25 cellular contexts compared by ENCODE assay signal in the genomic region with DNA sequence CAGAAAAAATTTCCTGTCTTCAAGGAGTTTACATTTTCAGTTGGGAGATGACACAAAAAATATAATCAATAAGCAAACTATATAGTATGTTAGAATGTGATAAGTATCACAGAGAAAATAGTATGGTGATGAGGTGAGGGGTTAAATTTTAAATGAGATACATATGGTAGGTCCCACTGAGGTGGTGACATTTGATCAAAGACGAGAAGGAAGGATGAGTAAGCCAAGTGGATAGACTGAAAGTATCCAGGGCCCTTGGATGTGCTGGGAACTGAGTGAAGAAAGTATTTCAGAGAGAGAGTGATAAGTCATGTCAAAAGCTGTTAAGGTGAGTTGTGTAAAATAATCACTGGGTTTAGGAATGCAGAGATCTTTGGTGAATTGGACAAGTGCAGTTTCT. TPM values are rescaled to one million over a fixed set of nuclear protein-coding genes. Genes with fewer than 3 reads are reported as not detected.
"Had no signal": no experiment of that assay in that cellular context is flagged by ENCODE, and none has a peak within 500 bp of the region (broad histone marks: within the 10 kb centered on the region; RNA-seq: fewer than 3 reads in every experiment).

No MANE protein-coding gene starts in this region.

- H3K4me3 Mint-ChIP-seq: activated T-helper 17 cell treated with anti-CD3 and anti-CD28 coated beads, Interleukin-2, amount 50 U/mL, for 72 hours; dendritic cell treated with granulocyte-macrophage colony-stimulating factor and Interleukin-4, amounts not matched to agents 40 ng/mL and 50 ng/mL, for 4 days; effector memory CD8-positive, alpha-beta T cell; memory B cell; natural killer cell; stimulated activated naive B cell treated with anti-CD40 and anti-IgM and Interleukin-4, amounts not matched to agents 10 μg/mL and 1 μg/mL and 100 μg/mL, for 72 hours had no signal

- H3K36me3 ChIP-seq: adrenal gland had no signal

- H3K27ac ChIP-seq: skin epidermis had no signal

- H3K36me3 Mint-ChIP-seq: memory B cell; natural killer cell; stimulated activated naive B cell treated with anti-CD40 and anti-IgM and Interleukin-4, amounts not matched to agents 10 μg/mL and 1 μg/mL and 100 μg/mL, for 72 hours had no signal

- H3K27me3 ChIP-seq: adrenal gland had no signal

- H3K4me3 ChIP-seq: adrenal gland, skin epidermis had no signal

- H3K9me3 ChIP-seq: adrenal gland had no signal

- H3K27ac Mint-ChIP-seq: activated T-helper 17 cell treated with anti-CD3 and anti-CD28 coated beads, Interleukin-2, amount 50 U/mL, for 72 hours; dendritic cell treated with granulocyte-macrophage colony-stimulating factor and Interleukin-4, amounts not matched to agents 40 ng/mL and 50 ng/mL, for 4 days; effector memory CD8-positive, alpha-beta T cell; memory B cell; natural killer cell; stimulated activated naive B cell treated with anti-CD40 and anti-IgM and Interleukin-4, amounts not matched to agents 10 μg/mL and 1 μg/mL and 100 μg/mL, for 72 hours had no signal

- H3K27me3 Mint-ChIP-seq: dendritic cell treated with granulocyte-macrophage colony-stimulating factor and Interleukin-4, amounts not matched to agents 40 ng/mL and 50 ng/mL, for 4 days had no signal

- H3K4me1 Mint-ChIP-seq: memory B cell; natural killer cell; stimulated activated naive B cell treated with anti-CD40 and anti-IgM and Interleukin-4, amounts not matched to agents 10 μg/mL and 1 μg/mL and 100 μg/mL, for 72 hours had no signal

- DNase-seq: activated naive CD4-positive, alpha-beta T cell treated with anti-CD3 and anti-CD28 coated beads, Interleukin-2, amount 50 U/mL, for 16 hours; activated T-cell treated with anti-CD3 and anti-CD28 coated beads for 4 hours; adrenal gland; central memory CD4-positive, alpha-beta T cell; effector memory CD8-positive, alpha-beta T cell; hippocampal formation; natural killer cell; stimulated activated CD4-positive, alpha-beta T cell treated with anti-CD3 and anti-CD28 coated beads, Interleukin-15, amount 100 ng/mL, for 24 hours; stimulated activated CD4-positive, alpha-beta T cell treated with anti-CD3 and anti-CD28 coated beads, Interleukin-4, amount 100 ng/mL, for 1 hour; stimulated activated naive B cell treated with anti-CD40 and anti-IgM and Interleukin-4, amounts not matched to agents 10 μg/mL and 1 μg/mL and 100 μg/mL, for 72 hours; T-helper 9 cell had no signal

- H3K9me3 Mint-ChIP-seq: activated T-helper 17 cell treated with anti-CD3 and anti-CD28 coated beads, Interleukin-2, amount 50 U/mL, for 72 hours; dendritic cell treated with granulocyte-macrophage colony-stimulating factor and Interleukin-4, amounts not matched to agents 40 ng/mL and 50 ng/mL, for 4 days; effector memory CD8-positive, alpha-beta T cell; memory B cell; stimulated activated naive B cell treated with anti-CD40 and anti-IgM and Interleukin-4, amounts not matched to agents 10 μg/mL and 1 μg/mL and 100 μg/mL, for 72 hours had no signal

- ATAC-seq: activated CD4-positive, CD25-positive, alpha-beta regulatory T cell treated with anti-CD3 and anti-CD28 coated beads, Interleukin-2, amount 50 U/mL, for 24 hours; activated T-helper 17 cell treated with anti-CD3 and anti-CD28 coated beads, Interleukin-2, amount 50 U/mL, for 72 hours; effector memory CD8-positive, alpha-beta T cell; left lobe of liver; natural killer cell; stimulated activated naive B cell treated with anti-CD40 and anti-IgM and Interleukin-4, amounts not matched to agents 10 μg/mL and 1 μg/mL and 100 μg/mL, for 72 hours had no signal

RNA-seq across cellular contexts. Expression of gene CCDC192, which starts 3.5 kb away (rescaled TPM):
- total RNA-seq: activated T-helper 17 cell treated with anti-CD3 and anti-CD28 coated beads, Interleukin-2, amount 50 U/mL, for 72 hours; fibroblast of lung; left lobe of liver; mucosa of gallbladder; natural killer cell; osteoblast; renal cortical epithelial cell; Right ventricle myocardium inferior had no signal
- polyA plus RNA-seq: fibroblast of lung, keratinocyte had no signal

RNA-seq across cellular contexts. Expression of gene CTXN3, which starts 57.8 kb away (rescaled TPM):
- total RNA-seq: activated T-helper 17 cell treated with anti-CD3 and anti-CD28 coated beads, Interleukin-2, amount 50 U/mL, for 72 hours; adrenal gland; fibroblast of lung; left lobe of liver; mucosa of gallbladder; natural killer cell; osteoblast; renal cortical epithelial cell; Right ventricle myocardium inferior; subcutaneous adipose tissue; ureter had no signal
- polyA plus RNA-seq: adrenal gland, fibroblast of lung had no signal
